ENCODE assay signal across 21 cellular contexts in the genomic region with DNA sequence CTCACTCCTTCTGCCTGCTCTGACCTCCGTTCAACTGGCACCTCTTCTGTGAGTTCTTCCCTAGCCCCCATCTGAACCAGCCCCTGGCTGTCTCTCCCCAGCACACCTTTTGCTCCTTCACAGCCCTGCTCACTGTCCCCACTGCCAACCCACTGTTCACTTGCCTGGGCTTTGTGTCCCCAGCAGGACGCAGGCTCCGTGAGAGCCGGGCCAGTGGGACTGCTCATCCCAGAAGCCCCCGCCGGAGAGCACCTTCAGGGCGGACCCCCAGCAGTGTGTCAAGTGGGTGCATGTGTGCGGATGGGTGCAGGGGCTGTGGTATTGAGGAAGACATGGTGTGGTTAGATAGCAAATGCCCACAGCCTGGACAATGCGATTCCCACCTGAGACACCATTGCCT.
"Had no signal": no experiment of that assay in that cellular context is flagged by ENCODE, and none has a peak within 500 bp of the region (broad histone marks: within the 10 kb centered on the region; RNA-seq: fewer than 3 reads in every experiment).

No MANE protein-coding gene starts in this region.

- H3K27ac ChIP-seq: RWPE1 had no signal

- H3K9me3 ChIP-seq: MG63, SK-N-SH had no signal

- H3K4me2 ChIP-seq: SK-N-SH had no signal

- H3K4me3 ChIP-seq: MG63 had no signal

- H3K9ac ChIP-seq: SK-N-SH had no signal

- H3K27me3 ChIP-seq: MG63 had no signal

- ATAC-seq: Panc1, PC-3 had no signal

- DNase-seq: Karpas-422; KG1; MG63; NCI-H1092; NCI-H1436; NCI-H187; NCI-H2029; NCI-H2081 treated with DMSO at 0.1 percent for 48 hours; NCI-H2171; NCI-H226; NCI-H446; NCI-H510A; NCI-H524 treated with DMSO at 0.1 percent for 48 hours; NCI-H69; NCI-H774; NK-92 treated with Interleukin-12 subunit alpha and Interleukin-12 subunit beta, amount 100 ng/mL, for 24 hours; PC-3; SHP77; SK-N-SH had no signal

- H3K36me3 ChIP-seq: MG63 had no signal
